ENCODE assay signal across 8 cellular contexts in the genomic region with DNA sequence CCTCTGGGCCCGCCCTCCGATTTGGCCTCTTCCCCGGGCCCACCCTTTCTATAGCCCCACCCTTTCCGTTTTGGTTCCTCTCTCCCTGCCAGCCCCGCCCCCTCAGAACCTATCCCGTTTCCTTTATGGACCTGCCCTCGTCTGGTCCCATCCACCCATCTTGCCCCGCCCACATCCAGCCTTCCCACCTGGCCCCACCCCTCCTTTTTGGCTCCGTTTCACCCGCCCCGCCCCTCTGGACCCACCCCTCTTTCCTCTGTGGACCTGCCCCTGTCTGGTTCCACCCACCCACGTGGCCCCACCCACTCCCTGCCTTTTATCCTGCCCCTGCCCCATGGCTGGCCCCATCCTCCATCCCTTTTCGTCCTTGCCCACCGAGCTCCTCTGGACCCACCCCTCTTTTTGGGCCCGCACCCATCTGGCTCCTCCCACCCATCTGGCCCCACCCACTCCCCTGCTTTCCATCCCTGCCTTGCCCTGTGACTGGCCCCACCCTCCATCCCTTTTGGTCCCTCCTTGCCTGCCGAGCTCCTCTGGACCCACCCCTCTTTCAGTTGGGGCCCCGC.
DNase-seq lines count a peak whose midpoint lies in the region; ATAC-seq and TF ChIP-seq lines count a peak whose summit lies in the region.

No MANE protein-coding gene starts in this region.

- 0% methylated on average over 4 of the region's 17 CpGs for WGBS in smooth muscle cell (ENCODE audit: low lambda C conversion rate)

- H4K20me1 ChIP-seq in smooth muscle cell (ENCODE audit: low read depth), result no peaks in the 10 kb centered on the region

- peaks cover 6% of the 10 kb centered on the region for H3F3A ChIP-seq in smooth muscle cell (ENCODE audit: low read depth)

- no peak overlapping the region for H3K4me3 ChIP-seq in epithelial cell of esophagus (ENCODE audit: low read length)
- H3K4me3 ChIP-seq in smooth muscle cell, result peak overlapping the region; percentile 38

- peaks cover 14% of the 10 kb centered on the region for H3K4me1 ChIP-seq in smooth muscle cell (ENCODE audit: low read depth)

- TF ChIP-seq CTCF in epithelial cell of esophagus (IDR thresholded peaks at IDR 0.05; ENCODE audit: insufficient read depth, low read depth, low read length, missing control alignments) (no peak), smooth muscle cell (IDR thresholded peaks at IDR 0.05; ENCODE audit: borderline replicate concordance, insufficient read depth, poor library complexity, severe bottlenecking) (no peak)

- no peaks in the 10 kb centered on the region for H3K36me3 ChIP-seq in smooth muscle cell (ENCODE audit: low read depth)

- H3K9me3 ChIP-seq in smooth muscle cell (replicated peaks; ENCODE audit: low read depth), result no peaks in the 10 kb centered on the region

- H3K27ac ChIP-seq in smooth muscle cell (ENCODE audit: low read depth), result no peak overlapping the region

- peak; percentile 57 to 60 for ATAC-seq in activated CD4-positive, CD25-positive, alpha-beta regulatory T cell treated with anti-CD3 and anti-CD28 coated beads, Interleukin-2, amount 50 U/mL, for 24 hours
- ATAC-seq in HG02970 (IDR thresholded peaks at IDR 0.05; ENCODE audit: low FRiP score, unreplicated experiment) (no peak), GM21786 (IDR thresholded peaks at IDR 0.05; ENCODE audit: unreplicated experiment) (no peak)

- no peak overlapping the region for H2AFZ ChIP-seq in smooth muscle cell (ENCODE audit: low read depth)

- H3K4me2 ChIP-seq in smooth muscle cell, result peak overlapping the region; percentile 85

- H3K27me3 ChIP-seq in smooth muscle cell (ENCODE audit: low read depth), result no peaks in the 10 kb centered on the region

- no peaks in the 10 kb centered on the region for H3K79me2 ChIP-seq in smooth muscle cell (ENCODE audit: low read depth)

- peak; percentile 70 for DNase-seq in activated effector memory CD4-positive, alpha-beta T cell treated with anti-CD3 and anti-CD28 coated beads, Interleukin-2, amount 50 U/mL, for 16 hours
- DNase-seq in activated effector memory CD4-positive, alpha-beta T cell treated with Interleukin-2 at 50 U/mL for 16 hours, result no peak
- DNase-seq in epithelial cell of esophagus (ENCODE audit: low read depth) (peak; percentile 36), smooth muscle cell (lab: John Stamatoyannopoulos, UW; ENCODE audit: unreplicated experiment) (peak; percentile 28), NCI-H1092 treated with DMSO at 0.1 percent for 48 hours (lab: John Stamatoyannopoulos, UW) (no peak)

- H3K9ac ChIP-seq in smooth muscle cell (ENCODE audit: low read depth), result no peak overlapping the region

Comparison
In these comparisons a context has a peak if more than half of its experiments do, and no peak if none do; other contexts are left out.
1. DNase-seq: peak in activated effector memory CD4-positive, alpha-beta T cell treated with anti-CD3 and anti-CD28 coated beads, Interleukin-2, amount 50 U/mL, for 16 hours (single experiment), epithelial cell of esophagus (single experiment) and smooth muscle cell (single experiment); none in activated effector memory CD4-positive, alpha-beta T cell treated with Interleukin-2 at 50 U/mL for 16 hours (single experiment) and NCI-H1092 treated with DMSO at 0.1 percent for 48 hours (single experiment).
2. ATAC-seq: peak in activated CD4-positive, CD25-positive, alpha-beta regulatory T cell treated with anti-CD3 and anti-CD28 coated beads, Interleukin-2, amount 50 U/mL, for 24 hours (2 of 2); none in HG02970 (single experiment) and GM21786 (single experiment).